In genomic region chr4:138110815-138111214, GRCh38 we compare ENCODE assay signal across 13 cellular contexts.
A peak's percentile ranks its signal among the peaks of the same experiment; 100 is the strongest.
DNase-seq lines count a peak whose midpoint lies in the region; ATAC-seq lines count a peak whose summit lies in the region.
"Had no signal": no experiment of that assay in that cellular context is flagged by ENCODE, and none has a peak within 500 bp of the region (broad histone marks: within the 10 kb centered on the region; RNA-seq: fewer than 3 reads in every experiment).

No MANE protein-coding gene starts in this region.

- no peak overlapping the region for H3K9ac ChIP-seq in Karpas-422 (ENCODE audit: low read length)

- peak; percentile 44 for ATAC-seq in GM21619 (IDR thresholded peaks at IDR 0.05; ENCODE audit: unreplicated experiment)
- peak; percentile 68 for ATAC-seq in esophagus mucosa
- ATAC-seq in HG02623 (IDR thresholded peaks at IDR 0.05; ENCODE audit: unreplicated experiment): no peak
- ATAC-seq: pancreas had no signal

- no peak for DNase-seq in Karpas-422
- no peak for DNase-seq in anterior cingulate cortex (lab: John Stamatoyannopoulos, UW)
- DNase-seq in head of caudate nucleus: no peak
- no peak for DNase-seq in NCI-H1105 (lab: John Stamatoyannopoulos, UW)
- DNase-seq: activated gamma-delta T cell, dorsolateral prefrontal cortex, pancreas had no signal

- no peak overlapping the region for H3K4me2 ChIP-seq in Karpas-422 (ENCODE audit: low read depth, low read length, poor library complexity, severe bottlenecking)

- H3K79me2 ChIP-seq in ACC112 (ENCODE audit: control insufficient read depth, insufficient read depth, low read length, unreplicated experiment): no peaks in the 10 kb centered on the region
- no peaks in the 10 kb centered on the region for H3K79me2 ChIP-seq in Karpas-422 (ENCODE audit: low read length)

- H3K36me3 ChIP-seq in ACC112 (ENCODE audit: insufficient read depth, low read length) (no peaks in the 10 kb centered on the region), Karpas-422 (ENCODE audit: insufficient read depth, low read length) (0 out of 2 replicates have a peak, but pooled peaks cover 2% of the 10 kb centered on the region)
- H3K36me3 ChIP-seq: HAP-1, pancreas had no signal

- intact Hi-C loops in head of caudate nucleus (cut with DNase I): no loop called here

- H3K4me1 ChIP-seq in ACC112 (ENCODE audit: control insufficient read depth, insufficient read depth, low read length, unreplicated experiment) (peaks cover 15% of the 10 kb centered on the region), Karpas-422 (ENCODE audit: low read length) (peaks cover 52% of the 10 kb centered on the region)
- H3K4me1 ChIP-seq: pancreas had no signal

- H3K27me3 ChIP-seq in ACC112 (ENCODE audit: insufficient read depth, low read length) (no peaks in the 10 kb centered on the region), Karpas-422 (ENCODE audit: low read length) (no peaks in the 10 kb centered on the region)
- H3K27me3 ChIP-seq: dorsolateral prefrontal cortex, pancreas had no signal

- no peaks in the 10 kb centered on the region for H3K9me2 ChIP-seq in Karpas-422 (replicated peaks; ENCODE audit: insufficient read depth, low read length)

- H2AFZ ChIP-seq in ACC112 (ENCODE audit: low read length, unreplicated experiment) (no peak overlapping the region), Karpas-422 (ENCODE audit: low read length) (peak overlapping the region; percentile 9; the same call in 1 of the 2 replicates)

- no peaks in the 10 kb centered on the region for H4K20me1 ChIP-seq in Karpas-422 (ENCODE audit: insufficient read depth, low read depth, low read length)

- no peaks in the 10 kb centered on the region for H3K9me3 ChIP-seq in Karpas-422 (ENCODE audit: low read length)
- H3K9me3 ChIP-seq: pancreas had no signal

- H3K27ac ChIP-seq in ACC112 (ENCODE audit: low read depth, low read length): peak overlapping the region; percentile 32
- H3K27ac ChIP-seq in Karpas-422 (ENCODE audit: low read length): 0 out of 2 replicates have a peak overlapping the region, but pooled peaks have one; percentile 81
- H3K27ac ChIP-seq: dorsolateral prefrontal cortex, pancreas, VCaP had no signal

- H3K4me3 ChIP-seq in ACC112 (ENCODE audit: low read depth, low read length) (no peak overlapping the region), Karpas-422 (ENCODE audit: low read length) (no peak overlapping the region)
- H3K4me3 ChIP-seq: dorsolateral prefrontal cortex, HAP-1, pancreas had no signal
